ENCODE assay signal across 8 cellular contexts in the genomic region with DNA sequence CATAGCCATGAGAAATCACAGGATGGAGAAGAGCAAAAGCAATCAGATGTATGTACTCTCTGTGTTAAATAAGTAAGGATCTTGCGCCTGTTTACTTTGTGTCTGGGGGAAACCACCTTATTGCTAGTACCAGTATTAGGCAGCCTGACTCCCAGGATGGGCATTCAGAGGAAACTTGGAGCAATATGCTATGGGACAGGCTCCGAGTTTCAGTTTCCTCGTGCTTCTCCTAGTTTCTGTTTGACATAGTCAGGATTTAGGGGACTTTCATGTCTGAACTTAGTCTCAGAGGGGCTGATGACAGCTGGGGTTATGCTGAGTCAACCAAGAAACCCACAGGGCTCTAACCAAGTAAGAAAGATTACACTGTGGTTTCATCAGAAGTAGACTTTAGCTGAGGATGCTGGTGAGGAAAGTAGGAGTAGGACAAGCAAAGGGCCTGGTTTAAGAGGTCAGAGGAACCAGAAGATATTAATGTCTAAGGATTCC. TPM values are rescaled to one million over a fixed set of nuclear protein-coding genes. Genes with fewer than 3 reads are reported as not detected.
DNase-seq lines count a peak whose midpoint lies in the region; ATAC-seq and TF ChIP-seq lines count a peak whose summit lies in the region.

No MANE protein-coding gene starts in this region.

- H3K27me3 Mint-ChIP-seq in activated T-cell treated with anti-CD3 and anti-CD28 coated beads, Interleukin-2, amount 50 U/mL, for 4 hours (ENCODE audit: low read depth), result peaks cover 3% of the 10 kb centered on the region

- intact Hi-C loops in sigmoid colon (cut with DNase I), result no loop called here

- TF ChIP-seq EP300 in sigmoid colon (IDR thresholded peaks at IDR 0.05), result no peak

- ATAC-seq in GM19328 (IDR thresholded peaks at IDR 0.05; ENCODE audit: unreplicated experiment), result peak; percentile 99
- ATAC-seq in HG03175 (IDR thresholded peaks at IDR 0.05; ENCODE audit: unreplicated experiment), result peak; percentile 100
- peak; percentile 95 to 96 for ATAC-seq in activated T-cell treated with anti-CD3 and anti-CD28 coated beads, Interleukin-2, amount 50 U/mL, for 4 hours
- ATAC-seq in stimulated activated effector memory CD8-positive, alpha-beta T cell treated with anti-CD3 and anti-CD28 coated beads, Interleukin-12 subunit alpha, Interleukin-12 subunit beta, amount 100 ng/mL, for 72 hours, result peak; percentile 99

- no peak overlapping the region for H3K4me3 ChIP-seq in AG10803 (ENCODE audit: low read length)
- no peak overlapping the region for H3K4me3 ChIP-seq in sigmoid colon

- DNase-seq in AG10803 (ENCODE audit: low read depth), result peak; percentile 88
- DNase-seq in activated T-cell treated with anti-CD3 and anti-CD28 coated beads, Interleukin-2, amount 50 U/mL, for 4 hours, result no peak
- DNase-seq in stimulated activated effector memory CD8-positive, alpha-beta T cell treated with anti-CD3 and anti-CD28 coated beads, Interleukin-12 subunit alpha, Interleukin-12 subunit beta, amount 100 ng/mL, for 72 hours (ENCODE audit: low spot score in 2 of 2), result peak in 1 of 2 donors; percentile 70
- no peak for DNase-seq in sigmoid colon
- DNase-seq in HuH-7 (ENCODE audit: low spot score), result no peak
- no peak for DNase-seq in NCI-H2196 treated with DMSO at 0.1 percent for 48 hours (lab: John Stamatoyannopoulos, UW; ENCODE audit: unreplicated experiment)

- H3K9me3 ChIP-seq in sigmoid colon, result no peaks in the 10 kb centered on the region

- H3K36me3 ChIP-seq in sigmoid colon, result no peaks in the 10 kb centered on the region

- no peak overlapping the region for H3K4me3 Mint-ChIP-seq in activated T-cell treated with anti-CD3 and anti-CD28 coated beads, Interleukin-2, amount 50 U/mL, for 4 hours
- H3K4me3 Mint-ChIP-seq in stimulated activated effector memory CD8-positive, alpha-beta T cell treated with anti-CD3 and anti-CD28 coated beads, Interleukin-12 subunit alpha, Interleukin-12 subunit beta, amount 100 ng/mL, for 72 hours, result no peak overlapping the region

- H3K36me3 Mint-ChIP-seq in activated T-cell treated with anti-CD3 and anti-CD28 coated beads, Interleukin-2, amount 50 U/mL, for 4 hours (ENCODE audit: insufficient read depth), result no peaks in the 10 kb centered on the region
- H3K36me3 Mint-ChIP-seq in stimulated activated effector memory CD8-positive, alpha-beta T cell treated with anti-CD3 and anti-CD28 coated beads, Interleukin-12 subunit alpha, Interleukin-12 subunit beta, amount 100 ng/mL, for 72 hours, result no peaks in the 10 kb centered on the region

- no peak for TF ChIP-seq CTCF in AG10803 (conservative IDR thresholded peaks at IDR 0.05; ENCODE audit: low read length)
- TF ChIP-seq CTCF in sigmoid colon (IDR thresholded peaks at IDR 0.05), result no peak

- no peaks in the 10 kb centered on the region for H3K4me1 ChIP-seq in sigmoid colon

- no peaks in the 10 kb centered on the region for H3K9me3 Mint-ChIP-seq in activated T-cell treated with anti-CD3 and anti-CD28 coated beads, Interleukin-2, amount 50 U/mL, for 4 hours
- no peaks in the 10 kb centered on the region for H3K9me3 Mint-ChIP-seq in stimulated activated effector memory CD8-positive, alpha-beta T cell treated with anti-CD3 and anti-CD28 coated beads, Interleukin-12 subunit alpha, Interleukin-12 subunit beta, amount 100 ng/mL, for 72 hours

- 55 to 85% methylated on average over 3 of the region's 3 CpGs for WGBS in sigmoid colon, 2 donors

- peak overlapping the region; percentile 26 for H3K27ac Mint-ChIP-seq in stimulated activated effector memory CD8-positive, alpha-beta T cell treated with anti-CD3 and anti-CD28 coated beads, Interleukin-12 subunit alpha, Interleukin-12 subunit beta, amount 100 ng/mL, for 72 hours

- peaks cover 9% of the 10 kb centered on the region for H3K4me1 Mint-ChIP-seq in activated T-cell treated with anti-CD3 and anti-CD28 coated beads, Interleukin-2, amount 50 U/mL, for 4 hours (ENCODE audit: low read depth)
- peaks cover 11% of the 10 kb centered on the region for H3K4me1 Mint-ChIP-seq in stimulated activated effector memory CD8-positive, alpha-beta T cell treated with anti-CD3 and anti-CD28 coated beads, Interleukin-12 subunit alpha, Interleukin-12 subunit beta, amount 100 ng/mL, for 72 hours

- TF ChIP-seq POLR2A in sigmoid colon (IDR thresholded peaks at IDR 0.05), result no peak

- H3K27me3 ChIP-seq in sigmoid colon, result no peaks in the 10 kb centered on the region

- H3K27ac ChIP-seq in sigmoid colon, result no peak overlapping the region

RNA-seq across cellular contexts. Expression of a gene that starts 13.5 kb away (rescaled TPM):
- not detected for total RNA-seq in activated T-cell treated with anti-CD3 and anti-CD28 coated beads, Interleukin-2, amount 50 U/mL, for 4 hours
- total RNA-seq in sigmoid colon, result 1 to 10 TPM; 1.4 to 7.5 (median 3.3) TPM
- polyA plus RNA-seq in sigmoid colon, result 1 to 10 TPM; 3.0 to 3.9 (median 3.9) TPM
